Comparison of ENCODE assay signal across 17 cellular contexts in the genomic region with DNA sequence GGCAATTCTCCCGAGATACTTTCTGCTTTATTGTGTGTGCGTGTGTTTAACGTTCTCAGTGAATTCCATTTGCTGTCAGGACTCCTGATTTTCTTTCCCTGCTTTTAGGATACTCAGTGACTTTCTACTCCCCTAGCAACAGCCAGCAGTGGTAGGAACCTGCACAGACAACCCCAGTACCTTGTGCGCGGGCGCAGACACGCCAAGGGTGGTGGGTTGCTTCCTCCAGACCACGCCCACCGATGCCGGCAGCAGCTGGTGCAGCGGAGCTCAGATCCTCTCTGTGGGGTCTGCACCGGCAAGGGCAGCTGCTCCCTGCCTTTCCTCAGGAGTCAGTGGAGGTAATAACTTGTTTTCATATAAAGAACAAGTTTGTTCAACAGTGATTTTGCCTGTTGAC.
DNase-seq lines count a peak whose midpoint lies in the region; ATAC-seq lines count a peak whose summit lies in the region.
"Had no signal": no experiment of that assay in that cellular context is flagged by ENCODE, and none has a peak within 500 bp of the region (broad histone marks: within the 10 kb centered on the region; RNA-seq: fewer than 3 reads in every experiment).

No MANE protein-coding gene starts in this region.

- intact Hi-C loops in head of caudate nucleus (cut with DNase I), result no loop called here

- no peaks in the 10 kb centered on the region for H3K27me3 ChIP-seq in H7 (ENCODE audit: control insufficient read depth, insufficient read depth, low read length)

- ATAC-seq in GM19467 (IDR thresholded peaks at IDR 0.05; ENCODE audit: unreplicated experiment) (no peak), HG03097 (IDR thresholded peaks at IDR 0.05; ENCODE audit: low FRiP score, unreplicated experiment) (no peak), esophagus mucosa (no peak)
- ATAC-seq: lower lobe of right lung, natural killer cell had no signal

- no peak overlapping the region for H3K4me3 ChIP-seq in H7 (ENCODE audit: insufficient read depth, low read depth, low read length)
- H3K4me3 ChIP-seq: GM23248, lower lobe of right lung, thoracic aorta had no signal

- H3K36me3 ChIP-seq in H7 (replicated peaks; ENCODE audit: control insufficient read depth, insufficient read depth, low read length), result no peaks in the 10 kb centered on the region
- H3K36me3 ChIP-seq: lower lobe of right lung, thoracic aorta had no signal

- peak; percentile 71 for DNase-seq in H7
- peak; percentile 76 for DNase-seq in NCI-H82 (lab: John Stamatoyannopoulos, UW)
- peak; percentile 5 to 84 (median 59) for DNase-seq in head of caudate nucleus
- peak in 36 of 56 donors; percentile 1 to 73 (median 20) for DNase-seq in nucleus accumbens (lab: John Stamatoyannopoulos, UW)
- DNase-seq: activated CD4-positive, alpha-beta T cell treated with anti-CD3 and anti-CD28 coated beads for 4 hours; activated naive CD4-positive, alpha-beta T cell treated with anti-CD3 and anti-CD28 coated beads, Interleukin-2, amount 10 ng/mL, durations not matched to agents 7 days and 5 days; DMS79 treated with DMSO at 0.1 percent for 48 hours; GM23248; hippocampal formation; lower lobe of right lung; natural killer cell; NCI-H2081; stimulated activated CD4-positive, alpha-beta T cell treated with anti-CD3 and anti-CD28 coated beads, Interleukin-4, amount 100 ng/mL, for 24 hours had no signal

Comparison
In these comparisons a context has a peak if more than half of its experiments do, and no peak if none do; other contexts are left out.
1. DNase-seq: peak in every context shown above with its lines; median percentile 76 in NCI-H82; 71 in H7; 59 in head of caudate nucleus; 20 in nucleus accumbens.